Comparison of ENCODE assay signal across 8 cellular contexts in the genomic region with DNA sequence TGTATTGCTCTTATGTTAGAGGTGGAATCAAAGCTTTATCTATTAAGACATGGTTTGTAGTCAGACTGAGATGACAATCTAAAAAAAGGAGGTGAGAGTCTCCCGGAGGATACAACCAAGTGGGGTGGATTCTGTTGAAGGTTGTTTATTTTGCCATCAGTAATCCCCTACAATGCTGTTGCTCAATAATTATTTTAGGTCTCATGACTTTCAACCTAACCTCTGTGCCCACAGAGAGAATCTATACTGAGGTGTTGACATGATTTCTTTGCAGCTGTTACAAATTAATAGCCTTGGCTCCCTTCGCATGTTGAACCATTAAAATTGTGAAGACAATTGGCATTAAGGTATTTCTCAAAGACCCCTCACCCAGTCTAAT. TPM values are rescaled to one million over a fixed set of nuclear protein-coding genes. Genes with fewer than 3 reads are reported as not detected.
A peak's percentile ranks its signal among the peaks of the same experiment; 100 is the strongest.
DNase-seq lines count a peak whose midpoint lies in the region; ATAC-seq lines count a peak whose summit lies in the region.

No MANE protein-coding gene starts in this region.

- no peaks in the 10 kb centered on the region for H3K36me3 Mint-ChIP-seq in activated naive CD4-positive, alpha-beta T cell treated with anti-CD3 and anti-CD28 coated beads for 36 hours (ENCODE audit: low read depth)
- H3K36me3 Mint-ChIP-seq in activated naive CD4-positive, alpha-beta T cell treated with anti-CD3 and anti-CD28 coated beads, Interleukin-2, amount 50 U/mL, for 72 hours = no peaks in the 10 kb centered on the region
- H3K36me3 Mint-ChIP-seq in activated T-helper 1 cell treated with anti-CD3 and anti-CD28 coated beads, Interleukin-12 subunit alpha, Interleukin-12 subunit beta, Interleukin-2, Interleukin-4 antibody, amounts not matched to agents 30 ng/mL and 10 ng/mL and 1 ng/mL, durations not matched to agents 14 hours and 24 hours and 36 hours (ENCODE audit: low read depth) = no peaks in the 10 kb centered on the region
- H3K36me3 Mint-ChIP-seq in stimulated activated naive B cell treated with anti-CD40 and anti-IgM and Interleukin-4, amounts not matched to agents 10 μg/mL and 1 μg/mL and 100 μg/mL, for 72 hours = no peaks in the 10 kb centered on the region

- DNase-seq in activated naive CD4-positive, alpha-beta T cell treated with anti-CD3 and anti-CD28 coated beads for 36 hours = no peak
- no peak for DNase-seq in activated naive CD4-positive, alpha-beta T cell treated with anti-CD3 and anti-CD28 coated beads, Interleukin-2, amount 50 U/mL, for 72 hours (ENCODE audit: low spot score in 2 of 2)
- no peak for DNase-seq in activated T-helper 1 cell treated with anti-CD3 and anti-CD28 coated beads, Interleukin-12 subunit alpha, Interleukin-12 subunit beta, Interleukin-2, Interleukin-4 antibody, amounts not matched to agents 30 ng/mL and 10 ng/mL and 1 ng/mL, durations not matched to agents 14 hours and 24 hours and 36 hours (ENCODE audit: low spot score)
- no peak for DNase-seq in stimulated activated naive B cell treated with anti-CD40 and anti-IgM and Interleukin-4, amounts not matched to agents 10 μg/mL and 1 μg/mL and 100 μg/mL, for 72 hours
- no peak for DNase-seq in ACHN
- DNase-seq in activated effector memory CD4-positive, alpha-beta T cell treated with anti-CD3 and anti-CD28 coated beads, Interleukin-2, amount 50 U/mL, for 16 hours = no peak

- H3K4me3 Mint-ChIP-seq in activated naive CD4-positive, alpha-beta T cell treated with anti-CD3 and anti-CD28 coated beads for 36 hours = no peak overlapping the region
- peak overlapping the region; percentile 40 for H3K4me3 Mint-ChIP-seq in activated T-helper 1 cell treated with anti-CD3 and anti-CD28 coated beads, Interleukin-12 subunit alpha, Interleukin-12 subunit beta, Interleukin-2, Interleukin-4 antibody, amounts not matched to agents 30 ng/mL and 10 ng/mL and 1 ng/mL, durations not matched to agents 14 hours and 24 hours and 36 hours
- no peak overlapping the region for H3K4me3 Mint-ChIP-seq in stimulated activated naive B cell treated with anti-CD40 and anti-IgM and Interleukin-4, amounts not matched to agents 10 μg/mL and 1 μg/mL and 100 μg/mL, for 72 hours

- H3K27ac Mint-ChIP-seq in activated naive CD4-positive, alpha-beta T cell treated with anti-CD3 and anti-CD28 coated beads for 36 hours = peak overlapping the region; percentile 66
- peak overlapping the region in 1 of 2 donors; percentile 89 for H3K27ac Mint-ChIP-seq in activated naive CD4-positive, alpha-beta T cell treated with anti-CD3 and anti-CD28 coated beads, Interleukin-2, amount 50 U/mL, for 72 hours
- peak overlapping the region; percentile 85 for H3K27ac Mint-ChIP-seq in activated T-helper 1 cell treated with anti-CD3 and anti-CD28 coated beads, Interleukin-12 subunit alpha, Interleukin-12 subunit beta, Interleukin-2, Interleukin-4 antibody, amounts not matched to agents 30 ng/mL and 10 ng/mL and 1 ng/mL, durations not matched to agents 14 hours and 24 hours and 36 hours
- H3K27ac Mint-ChIP-seq in stimulated activated naive B cell treated with anti-CD40 and anti-IgM and Interleukin-4, amounts not matched to agents 10 μg/mL and 1 μg/mL and 100 μg/mL, for 72 hours = peak overlapping the region; percentile 28

- no peaks in the 10 kb centered on the region for H3K9me3 Mint-ChIP-seq in activated naive CD4-positive, alpha-beta T cell treated with anti-CD3 and anti-CD28 coated beads for 36 hours
- no peaks in the 10 kb centered on the region for H3K9me3 Mint-ChIP-seq in activated naive CD4-positive, alpha-beta T cell treated with anti-CD3 and anti-CD28 coated beads, Interleukin-2, amount 50 U/mL, for 72 hours
- no peaks in the 10 kb centered on the region for H3K9me3 Mint-ChIP-seq in activated T-helper 1 cell treated with anti-CD3 and anti-CD28 coated beads, Interleukin-12 subunit alpha, Interleukin-12 subunit beta, Interleukin-2, Interleukin-4 antibody, amounts not matched to agents 30 ng/mL and 10 ng/mL and 1 ng/mL, durations not matched to agents 14 hours and 24 hours and 36 hours
- no peaks in the 10 kb centered on the region for H3K9me3 Mint-ChIP-seq in stimulated activated naive B cell treated with anti-CD40 and anti-IgM and Interleukin-4, amounts not matched to agents 10 μg/mL and 1 μg/mL and 100 μg/mL, for 72 hours

- intact Hi-C loops in activated naive CD4-positive, alpha-beta T cell treated with anti-CD3 and anti-CD28 coated beads for 36 hours (cut with micrococcal nuclease) = loop anchor here (1.0 to 5.0 kb wide), 9 partner anchors 9 to 487 kb away; a partner anchor contains a TSS
- intact Hi-C loops in activated T-helper 1 cell treated with anti-CD3 and anti-CD28 coated beads, Interleukin-12 subunit alpha, Interleukin-12 subunit beta, Interleukin-2, Interleukin-4 antibody, amounts not matched to agents 30 ng/mL and 10 ng/mL and 1 ng/mL, durations not matched to agents 14 hours and 24 hours and 36 hours (cut with micrococcal nuclease) = loop anchor here (1.0 to 5.0 kb wide), 11 partner anchors 9 to 292 kb away; a partner anchor contains a TSS

- peaks cover 54% of the 10 kb centered on the region for H3K4me1 Mint-ChIP-seq in activated naive CD4-positive, alpha-beta T cell treated with anti-CD3 and anti-CD28 coated beads for 36 hours (ENCODE audit: low read depth)
- peaks cover 54% of the 10 kb centered on the region for H3K4me1 Mint-ChIP-seq in activated T-helper 1 cell treated with anti-CD3 and anti-CD28 coated beads, Interleukin-12 subunit alpha, Interleukin-12 subunit beta, Interleukin-2, Interleukin-4 antibody, amounts not matched to agents 30 ng/mL and 10 ng/mL and 1 ng/mL, durations not matched to agents 14 hours and 24 hours and 36 hours (ENCODE audit: low read depth)
- peaks cover 27 to 40% of the 10 kb centered on the region in 2 donors for H3K4me1 Mint-ChIP-seq in stimulated activated naive B cell treated with anti-CD40 and anti-IgM and Interleukin-4, amounts not matched to agents 10 μg/mL and 1 μg/mL and 100 μg/mL, for 72 hours

- in situ Hi-C loops in ACHN (cut with HindIII; ENCODE audit: low pct_ligation_motif_present, low pct_unique_long_range_greater_than_20kb, low sequenced_read_pairs) = no loop called here

- CTCF ChIA-PET in activated naive CD4-positive, alpha-beta T cell treated with anti-CD3 and anti-CD28 coated beads for 36 hours (lab: Charles Lee) = interaction anchor here (0.5 to 1.1 kb wide), 4 partner anchors 9 to 142 kb away, joined by 3 to 6 read pairs (median 3); no protein-coding TSS in a partner anchor

- H3K27me3 Mint-ChIP-seq in activated naive CD4-positive, alpha-beta T cell treated with anti-CD3 and anti-CD28 coated beads for 36 hours (ENCODE audit: low read depth) = no peaks in the 10 kb centered on the region
- H3K27me3 Mint-ChIP-seq in activated T-helper 1 cell treated with anti-CD3 and anti-CD28 coated beads, Interleukin-12 subunit alpha, Interleukin-12 subunit beta, Interleukin-2, Interleukin-4 antibody, amounts not matched to agents 30 ng/mL and 10 ng/mL and 1 ng/mL, durations not matched to agents 14 hours and 24 hours and 36 hours (ENCODE audit: insufficient read depth) = peaks cover 39% of the 10 kb centered on the region
- H3K27me3 Mint-ChIP-seq in stimulated activated naive B cell treated with anti-CD40 and anti-IgM and Interleukin-4, amounts not matched to agents 10 μg/mL and 1 μg/mL and 100 μg/mL, for 72 hours = peaks cover 0 to 4% of the 10 kb centered on the region in 2 donors

- ATAC-seq in activated naive CD4-positive, alpha-beta T cell treated with anti-CD3 and anti-CD28 coated beads, Interleukin-2, amount 50 U/mL, for 72 hours = no peak
- peak; percentile 17 for ATAC-seq in HG03097 (IDR thresholded peaks at IDR 0.05; ENCODE audit: low FRiP score, unreplicated experiment)
- peak; percentile 8 to 33 for ATAC-seq in stimulated activated naive B cell treated with anti-CD40 and anti-IgM and Interleukin-4, amounts not matched to agents 10 μg/mL and 1 μg/mL and 100 μg/mL, for 72 hours (replicated peaks)
- ATAC-seq in HG02840 (IDR thresholded peaks at IDR 0.05; ENCODE audit: low FRiP score, unreplicated experiment) = no peak

RNA-seq across cellular contexts. Expression of a gene that starts 28.7 kb away (rescaled TPM):
- total RNA-seq in activated naive CD4-positive, alpha-beta T cell treated with anti-CD3 and anti-CD28 coated beads for 36 hours = 10 to 100 TPM; 34.5 to 35.7 TPM
- 10 to 100 TPM; 55.8 to 65.9 TPM for total RNA-seq in activated naive CD4-positive, alpha-beta T cell treated with anti-CD3 and anti-CD28 coated beads, Interleukin-2, amount 50 U/mL, for 72 hours
- 40.9 and 41.9 TPM in 2 replicates for total RNA-seq in activated T-helper 1 cell treated with anti-CD3 and anti-CD28 coated beads, Interleukin-12 subunit alpha, Interleukin-12 subunit beta, Interleukin-2, Interleukin-4 antibody, amounts not matched to agents 30 ng/mL and 10 ng/mL and 1 ng/mL, durations not matched to agents 14 hours and 24 hours and 36 hours

Comparison
In these comparisons a context has a peak if more than half of its experiments do, and no peak if none do; other contexts are left out.
1. ATAC-seq: peak in HG03097 (single experiment) and stimulated activated naive B cell treated with anti-CD40 and anti-IgM and Interleukin-4, amounts not matched to agents 10 μg/mL and 1 μg/mL and 100 μg/mL, for 72 hours (2 of 2); none in activated naive CD4-positive, alpha-beta T cell treated with anti-CD3 and anti-CD28 coated beads, Interleukin-2, amount 50 U/mL, for 72 hours (0 of 2) and HG02840 (single experiment).